9 cellular contexts compared by ENCODE assay signal in the genomic region with DNA sequence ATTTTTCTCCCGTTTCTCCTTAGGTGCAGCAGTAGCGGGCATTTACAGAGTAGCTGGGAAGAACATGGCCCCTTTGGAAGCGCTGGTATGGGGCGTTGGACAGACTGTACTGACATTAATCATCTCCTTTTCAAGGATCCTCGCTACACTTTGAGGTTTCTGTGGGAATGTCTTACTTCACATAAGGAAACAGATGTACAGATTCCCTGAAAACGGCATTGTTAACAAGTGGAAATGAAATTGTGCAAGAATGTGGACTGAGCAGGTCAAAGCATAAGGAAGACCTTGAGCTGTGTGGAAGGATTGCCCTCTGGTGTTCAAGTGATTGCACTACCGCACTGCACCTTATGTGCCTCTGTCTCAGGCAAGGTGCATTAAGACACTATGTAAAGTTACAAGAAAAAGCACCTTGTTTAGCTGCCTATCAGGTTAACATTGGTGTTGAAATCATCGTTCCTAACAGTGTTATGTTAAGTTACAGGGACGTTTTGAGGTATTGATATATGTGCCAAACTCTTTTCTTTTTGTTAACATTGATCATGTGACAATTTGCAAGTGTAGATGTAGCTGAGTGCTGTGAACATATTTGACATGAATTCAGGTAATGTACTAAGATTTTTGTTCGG. TPM values are rescaled to one million over a fixed set of nuclear protein-coding genes. Genes with fewer than 3 reads are reported as not detected.
A peak's percentile ranks its signal among the peaks of the same experiment; 100 is the strongest.
DNase-seq lines count a peak whose midpoint lies in the region; ATAC-seq and TF ChIP-seq lines count a peak whose summit lies in the region.
"Had no signal": no experiment of that assay in that cellular context is flagged by ENCODE, and none has a peak within 500 bp of the region (broad histone marks: within the 10 kb centered on the region; RNA-seq: fewer than 3 reads in every experiment).

No MANE protein-coding gene starts in this region.

- no peak overlapping the region for H3K4me3 Mint-ChIP-seq in Calu3 (ENCODE audit: low read depth, unreplicated experiment)
- H3K4me3 Mint-ChIP-seq in activated CD4-positive, alpha-beta memory T cell treated with anti-CD3 and anti-CD28 coated beads for 36 hours: no peak overlapping the region
- peak overlapping the region in 1 of 8 donors; percentile 42 for H3K4me3 Mint-ChIP-seq in naive B cell
- H3K4me3 Mint-ChIP-seq: activated naive CD8-positive, alpha-beta T cell had no signal

- H3K27me3 ChIP-seq in suprapubic skin: no peaks in the 10 kb centered on the region

- H3K36me3 Mint-ChIP-seq in Calu3 (ENCODE audit: insufficient read depth, unreplicated experiment) (no peaks in the 10 kb centered on the region), naive B cell (peaks cover 0 to 5% of the 10 kb centered on the region in 2 donors)
- no peaks in the 10 kb centered on the region for H3K36me3 Mint-ChIP-seq in activated CD4-positive, alpha-beta memory T cell treated with anti-CD3 and anti-CD28 coated beads for 36 hours
- H3K36me3 Mint-ChIP-seq: activated naive CD8-positive, alpha-beta T cell had no signal

- ATAC-seq in GM19395 (IDR thresholded peaks at IDR 0.05; ENCODE audit: unreplicated experiment) (peak; percentile 98), HG03432 (IDR thresholded peaks at IDR 0.05; ENCODE audit: unreplicated experiment) (peak; percentile 94), naive B cell (ENCODE audit: low read depth in 2 of 2) (peak; percentile 92 to 97)

- DNase-seq in Calu3 (peak; percentile 55), NCI-H82 treated with DMSO at 0.1 percent for 48 hours (lab: John Stamatoyannopoulos, UW; ENCODE audit: unreplicated experiment) (peak; percentile 22), epithelial cell of proximal tubule (ENCODE audit: low read depth) (peak; percentile 52), naive B cell (peak; percentile 40), suprapubic skin (ENCODE audit: low spot score in 2 of 2) (no peak)
- DNase-seq in activated CD4-positive, alpha-beta memory T cell treated with anti-CD3 and anti-CD28 coated beads for 36 hours: peak; percentile 63

- H3K4me1 Mint-ChIP-seq in Calu3 (ENCODE audit: low read depth, unreplicated experiment) (no peaks in the 10 kb centered on the region), naive B cell (no peaks in the 10 kb centered on the region)
- H3K4me1 Mint-ChIP-seq in activated CD4-positive, alpha-beta memory T cell treated with anti-CD3 and anti-CD28 coated beads for 36 hours (ENCODE audit: low read depth): no peaks in the 10 kb centered on the region

- POLR2A ChIA-PET in activated CD4-positive, alpha-beta memory T cell treated with anti-CD3 and anti-CD28 coated beads for 36 hours (lab: Charles Lee): no interaction called here

- TF ChIP-seq POLR2A in suprapubic skin (IDR thresholded peaks at IDR 0.05): no peak

- no peak for TF ChIP-seq EP300 in suprapubic skin (IDR thresholded peaks at IDR 0.05)

- H3K27ac ChIP-seq in suprapubic skin: no peak overlapping the region

- H3K27me3 Mint-ChIP-seq in Calu3 (ENCODE audit: unreplicated experiment) (no peaks in the 10 kb centered on the region), naive B cell (no peaks in the 10 kb centered on the region)
- H3K27me3 Mint-ChIP-seq in activated CD4-positive, alpha-beta memory T cell treated with anti-CD3 and anti-CD28 coated beads for 36 hours: no peaks in the 10 kb centered on the region
- H3K27me3 Mint-ChIP-seq: activated naive CD8-positive, alpha-beta T cell had no signal

- CTCF ChIA-PET in Calu3 (lab: Charles Lee): interaction anchor here (0.5 to 1.4 kb wide), 5 partner anchors 477 to 624 kb away, joined by 3 to 6 read pairs (median 5); no protein-coding TSS in a partner anchor
- CTCF ChIA-PET in activated CD4-positive, alpha-beta memory T cell treated with anti-CD3 and anti-CD28 coated beads for 36 hours (lab: Charles Lee): interaction anchor here (0.6 to 1.8 kb wide), 18 partner anchors 8 to 1033 kb away, joined by 3 to 19 read pairs (median 4); no protein-coding TSS in a partner anchor

- no peaks in the 10 kb centered on the region for H3K9me3 ChIP-seq in suprapubic skin

- H3K9me3 Mint-ChIP-seq in Calu3 (ENCODE audit: low read depth, unreplicated experiment) (no peaks in the 10 kb centered on the region), naive B cell (no peaks in the 10 kb centered on the region)
- no peaks in the 10 kb centered on the region for H3K9me3 Mint-ChIP-seq in activated CD4-positive, alpha-beta memory T cell treated with anti-CD3 and anti-CD28 coated beads for 36 hours

- intact Hi-C loops in Calu3 (cut with micrococcal nuclease; ENCODE audit: unreplicated experiment): loop anchor here (1.0 to 5.0 kb wide), 3 partner anchors 78 to 624 kb away; no protein-coding TSS in a partner anchor
- intact Hi-C loops in activated CD4-positive, alpha-beta memory T cell treated with anti-CD3 and anti-CD28 coated beads for 36 hours (cut with micrococcal nuclease): loop anchor here (1.0 to 5.0 kb wide), 4 partner anchors 58 to 621 kb away; no protein-coding TSS in a partner anchor

- peak overlapping the region; percentile 46 for H3K4me3 ChIP-seq in epithelial cell of proximal tubule (ENCODE audit: low read depth, low read length)
- H3K4me3 ChIP-seq in suprapubic skin: no peak overlapping the region

- BruUV-seq in Calu3 (replicated peaks; lab: Mats Ljungman, UMichigan): no TSS peak

- 50% methylated on average over 10 of the region's 10 CpGs for WGBS in suprapubic skin

- peak; percentile 70 for TF ChIP-seq CTCF in Calu3 (IDR thresholded peaks at IDR 0.05; ENCODE audit: unreplicated experiment)
- peak; percentile 99 for TF ChIP-seq CTCF in epithelial cell of proximal tubule (conservative IDR thresholded peaks at IDR 0.05; ENCODE audit: low read depth, low read length)
- TF ChIP-seq CTCF in suprapubic skin (IDR thresholded peaks at IDR 0.05): peak; percentile 69 to 84

- no peaks in the 10 kb centered on the region for H3K36me3 ChIP-seq in suprapubic skin

- no peaks in the 10 kb centered on the region for H3K4me1 ChIP-seq in suprapubic skin

- H3K27ac Mint-ChIP-seq in Calu3 (ENCODE audit: unreplicated experiment) (no peak overlapping the region), naive B cell (no peak overlapping the region)
- H3K27ac Mint-ChIP-seq in activated CD4-positive, alpha-beta memory T cell treated with anti-CD3 and anti-CD28 coated beads for 36 hours: no peak overlapping the region
- H3K27ac Mint-ChIP-seq: activated naive CD8-positive, alpha-beta T cell had no signal

RNA-seq across cellular contexts. Expression of gene TMEM170B, which starts 38.0 kb away (rescaled TPM):
- 1.9 and 2.2 TPM in 2 replicates for total RNA-seq in Calu3 (2022)
- 1 to 10 TPM in 1 of 2 experiments, under 1 TPM in 1; 0.83 to 1.1 TPM for total RNA-seq in activated CD4-positive, alpha-beta memory T cell treated with anti-CD3 and anti-CD28 coated beads for 36 hours
- total RNA-seq in epithelial cell of proximal tubule: 0.92 and 1.2 TPM in 2 replicates
- 1 to 10 TPM in 1 of 6 donors, under 1 TPM in 5; 0.24 to 2.4 (median 0.31) TPM for polyA plus RNA-seq in naive B cell (ENCODE audit: low read depth in 6 of 6)
- total RNA-seq in suprapubic skin: 1 to 10 TPM; 1.1 to 1.7 (median 1.2) TPM

Comparison
In these comparisons a context has a peak if more than half of its experiments do, and no peak if none do; other contexts are left out.
1. DNase-seq: peak in Calu3 (single experiment), NCI-H82 treated with DMSO at 0.1 percent for 48 hours (single experiment), activated CD4-positive, alpha-beta memory T cell treated with anti-CD3 and anti-CD28 coated beads for 36 hours (single experiment), epithelial cell of proximal tubule (single experiment) and naive B cell (single experiment); none in suprapubic skin (0 of 2).
2. Peak in every context shown above with its lines, with median percentiles within 50 percentile points of each other: CTCF ChIP-seq and ATAC-seq.